In the genomic region with DNA sequence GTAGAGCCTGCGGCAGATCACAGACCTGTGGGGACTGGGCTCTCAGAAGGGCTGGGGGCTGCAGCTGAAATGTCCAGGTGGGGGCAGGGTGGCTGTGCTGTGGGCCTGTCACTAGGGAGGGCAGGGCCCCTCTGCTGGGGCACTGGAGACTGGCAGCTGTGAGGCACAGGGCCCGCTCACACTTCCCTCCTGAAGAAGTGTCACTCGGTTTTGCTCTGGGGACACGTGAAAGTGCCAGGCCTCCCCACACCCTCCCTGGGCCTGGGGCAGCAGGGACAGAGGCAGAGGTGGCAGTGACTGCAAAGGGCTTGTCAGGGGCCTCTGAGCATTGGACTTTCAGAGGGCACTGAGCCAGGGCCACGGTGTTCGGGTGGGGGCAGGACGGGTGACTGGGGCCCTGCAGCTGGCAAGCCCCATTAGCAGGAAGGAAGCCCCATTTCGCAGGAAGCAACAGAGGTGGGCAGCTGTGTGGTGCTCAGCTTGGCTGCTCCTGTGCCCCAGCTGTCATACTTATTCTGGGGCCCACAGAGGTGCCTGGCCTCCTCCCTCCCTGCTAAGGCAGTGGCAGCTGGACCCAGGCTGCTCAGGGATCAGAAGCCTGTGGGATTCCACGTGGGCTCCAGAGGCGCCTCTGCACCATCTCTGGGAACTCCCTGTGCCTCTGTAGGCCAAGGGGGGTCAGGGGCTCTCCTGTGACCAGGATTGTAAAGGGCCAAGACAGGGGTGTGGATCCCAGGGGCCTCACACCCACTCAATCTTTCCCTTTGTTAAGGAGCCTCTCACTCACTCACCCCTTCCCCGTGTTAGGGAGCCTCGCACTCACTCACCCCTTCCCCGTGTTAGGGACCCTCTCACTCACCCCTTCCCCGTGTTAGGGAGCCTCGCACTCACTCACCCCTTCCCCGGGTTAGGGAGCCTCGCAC, we compare ENCODE assay signal across 10 cellular contexts. TPM values are rescaled to one million over a fixed set of nuclear protein-coding genes. Genes with fewer than 3 reads are reported as not detected.
DNase-seq lines count a peak whose midpoint lies in the region; ATAC-seq, FAIRE-seq and TF ChIP-seq lines count a peak whose summit lies in the region.
"Not testable (repeated sequence)": the region's sequence is repeated elsewhere in the genome, so short reads cannot be mapped to it uniquely, and the experiment has no call there.
"Had no signal": no experiment of that assay in that cellular context is flagged by ENCODE, and none has a peak within 500 bp of the region (broad histone marks: within the 10 kb centered on the region; RNA-seq: fewer than 3 reads in every experiment).

No MANE protein-coding gene starts in this region.

- 30% methylated on average over 16 of the region's 17 CpGs for WGBS in GM12878 (ENCODE audit: insufficient coverage, insufficient replicate concordance, low lambda C conversion rate, missing lambda C conversion rate)

- not testable (repeated sequence) for H3K27me3 ChIP-seq in GM06990 (replicated peaks; ENCODE audit: control insufficient read depth, insufficient read depth, low read length); GM12878 (replicated peaks in 1 of 2; ENCODE audit: control insufficient read depth in 2 of 2, insufficient read depth in 2 of 2, low read length in 1 of 2)
- H3K27me3 ChIP-seq in Panc1 (ENCODE audit: control insufficient read depth, insufficient read depth, low read length) = peaks cover 16% of the 10 kb centered on the region

- H3K4me1 Mint-ChIP-seq in memory B cell = peaks cover 63% of the 10 kb centered on the region
- peaks cover 44% of the 10 kb centered on the region for H3K4me1 Mint-ChIP-seq in stimulated activated effector memory CD8-positive, alpha-beta T cell treated with anti-CD3 and anti-CD28 coated beads, Interleukin-12 subunit alpha, Interleukin-12 subunit beta, amount 100 ng/mL, for 72 hours

- not testable (repeated sequence) for TF ChIP-seq EP300 in GM12878 (IDR thresholded peaks at IDR 0.05; ENCODE audit: borderline replicate concordance in 1 of 2, control insufficient read depth in 1 of 2, low read depth in 2 of 2, low read length in 2 of 2)

- CTCF ChIA-PET in Panc1 (lab: Charles Lee); GM12878 (lab: Yijun Ruan, JAX): not testable (repeated sequence)

- intact Hi-C loops in Panc1 (cut with micrococcal nuclease; ENCODE audit: unreplicated experiment); GM12878 (cut with micrococcal nuclease; ENCODE audit: unreplicated experiment): not testable (repeated sequence)

- H3K36me3 Mint-ChIP-seq in memory B cell = peaks cover 20% of the 10 kb centered on the region
- not testable (repeated sequence) for H3K36me3 Mint-ChIP-seq in stimulated activated effector memory CD8-positive, alpha-beta T cell treated with anti-CD3 and anti-CD28 coated beads, Interleukin-12 subunit alpha, Interleukin-12 subunit beta, amount 100 ng/mL, for 72 hours

- POLR2A ChIA-PET in Panc1 (lab: Charles Lee); GM12878 (lab: Charles Lee): not testable (repeated sequence)

- in situ Hi-C loops in Panc1 (cut with HindIII; ENCODE audit: low pct_unique_long_range_greater_than_20kb, low sequenced_read_pairs); GM12878 (cut with MboI): not testable (repeated sequence)

- not testable (repeated sequence) for FAIRE-seq in GM12878 (lab: Jason Lieb, UNC)

- SMC1A ChIA-PET in GM12878 (lab: Charles Lee; ENCODE audit: uncharacterized antibody, unreplicated experiment) = interaction anchor here (0.8 kb wide), 1 partner anchor 8 kb away, joined by 3 read pairs; no protein-coding TSS in a partner anchor

- peaks cover 91% of the 10 kb centered on the region for H3K79me2 ChIP-seq in GM12878 (ENCODE audit: control insufficient read depth, insufficient read depth, low read length)

- ATAC-seq in GM18511 (IDR thresholded peaks at IDR 0.05; ENCODE audit: unreplicated experiment) = peak; percentile 47
- ATAC-seq in HG03108 (IDR thresholded peaks at IDR 0.05; ENCODE audit: unreplicated experiment) = peak; percentile 41
- 0 out of 2 replicates have a peak, but pooled peaks have one; percentile 51 for ATAC-seq in Panc1
- peak; percentile 51 for ATAC-seq in GM12878
- ATAC-seq in memory B cell (ENCODE audit: low read depth) = peak; percentile 81
- ATAC-seq in stimulated activated effector memory CD8-positive, alpha-beta T cell treated with anti-CD3 and anti-CD28 coated beads, Interleukin-12 subunit alpha, Interleukin-12 subunit beta, amount 100 ng/mL, for 72 hours = peak; percentile 63

- H2AFZ ChIP-seq in GM12878 (ENCODE audit: control insufficient read depth, low read depth, low read length) = not testable (repeated sequence)

- H3K4me3 Mint-ChIP-seq in memory B cell = peak overlapping the region; percentile 88
- H3K4me3 Mint-ChIP-seq in stimulated activated effector memory CD8-positive, alpha-beta T cell treated with anti-CD3 and anti-CD28 coated beads, Interleukin-12 subunit alpha, Interleukin-12 subunit beta, amount 100 ng/mL, for 72 hours = peak overlapping the region; percentile 57

- H3K4me2 ChIP-seq in GM12878 (ENCODE audit: control insufficient read depth, insufficient read depth) = peak overlapping the region; percentile 25

- not testable (repeated sequence) for BruUV-seq in Panc1 (replicated peaks; lab: Mats Ljungman, UMichigan); GM12878 (replicated peaks; lab: Mats Ljungman, UMichigan)

- peak overlapping the region; percentile 93 for H3K27ac Mint-ChIP-seq in memory B cell
- peak overlapping the region; percentile 74 for H3K27ac Mint-ChIP-seq in stimulated activated effector memory CD8-positive, alpha-beta T cell treated with anti-CD3 and anti-CD28 coated beads, Interleukin-12 subunit alpha, Interleukin-12 subunit beta, amount 100 ng/mL, for 72 hours

- H3K36me3 ChIP-seq in GM06990 (ENCODE audit: control insufficient read depth, insufficient read depth, low read length); Panc1 (ENCODE audit: control insufficient read depth, insufficient read depth, low read length): not testable (repeated sequence)
- peaks cover 5 to 31% of the 10 kb centered on the region in 2 experiments; a peak in 3 of 4 replicates for H3K36me3 ChIP-seq in GM12878 (ENCODE audit: control insufficient read depth in 2 of 2, insufficient read depth in 2 of 2, low read length in 1 of 2)

- TF ChIP-seq RAD21 in GM12878 (IDR thresholded peaks at IDR 0.05; ENCODE audit: insufficient read depth, low read depth, low read length) = not testable (repeated sequence)

- not testable (repeated sequence) for H3K27ac ChIP-seq in Panc1 (ENCODE audit: low read length)
- peak overlapping the region; percentile 55 for H3K27ac ChIP-seq in GM12878 (ENCODE audit: control insufficient read depth, insufficient read depth)

- peak overlapping the region; percentile 40 for H3K4me3 ChIP-seq in GM06990 (replicated peaks; ENCODE audit: low read depth, low read length)
- H3K4me3 ChIP-seq in Panc1 (ENCODE audit: low read depth in 2 of 2, low read length in 2 of 2); GM12878: not testable (repeated sequence)

- not testable (repeated sequence) for H3K9me3 ChIP-seq in Panc1 (ENCODE audit: control insufficient read depth, insufficient read depth, low read depth, low read length); GM12878 (replicated peaks; ENCODE audit: control insufficient read depth, insufficient read depth, low read length)

- H3K9me3 Mint-ChIP-seq in memory B cell; stimulated activated effector memory CD8-positive, alpha-beta T cell treated with anti-CD3 and anti-CD28 coated beads, Interleukin-12 subunit alpha, Interleukin-12 subunit beta, amount 100 ng/mL, for 72 hours: not testable (repeated sequence)

- not testable (repeated sequence) for H3K4me1 ChIP-seq in Panc1 (ENCODE audit: control insufficient read depth, insufficient read depth, low read length)
- peaks cover 20% of the 10 kb centered on the region for H3K4me1 ChIP-seq in GM12878 (ENCODE audit: control insufficient read depth, insufficient read depth, low read length)

- not testable (repeated sequence) for TF ChIP-seq POLR2A in GM12878 (IDR thresholded peaks at IDR 0.05; ENCODE audit: low read depth, low read length)

- RAD21 ChIA-PET in GM12878 (lab: Charles Lee; ENCODE audit: unreplicated experiment) = not testable (repeated sequence)

- not testable (repeated sequence) for H3K27me3 Mint-ChIP-seq in memory B cell

- not testable (repeated sequence) for TF ChIP-seq CTCF in GM06990 (IDR thresholded peaks at IDR 0.05; ENCODE audit: insufficient read depth, low read length, poor library complexity, severe bottlenecking); Panc1 (IDR thresholded peaks at IDR 0.05); GM12878 (IDR thresholded peaks at IDR 0.05 in 2 of 3, conservative IDR thresholded peaks at IDR 0.05 in 1 of 3; ENCODE audit: control insufficient read depth in 2 of 3, extremely low read depth in 1 of 3, insufficient read depth in 1 of 3, low read depth in 3 of 3, low read length in 3 of 3)

- H3K9ac ChIP-seq in GM12878 (ENCODE audit: control insufficient read depth, insufficient read depth, low read length) = not testable (repeated sequence)

- not testable (repeated sequence) for DNase-seq in GM06990 (ENCODE audit: extremely low read depth, insufficient read length); Panc1 (ENCODE audit: low read depth, low spot score); GM12878 (ENCODE audit: low read depth, low spot score); memory B cell (ENCODE audit: low spot score in 2 of 2)
- peak in 1 of 2 donors; percentile 38 for DNase-seq in stimulated activated effector memory CD8-positive, alpha-beta T cell treated with anti-CD3 and anti-CD28 coated beads, Interleukin-12 subunit alpha, Interleukin-12 subunit beta, amount 100 ng/mL, for 72 hours (ENCODE audit: low spot score in 2 of 2)

- H4K20me1 ChIP-seq in GM12878 (ENCODE audit: control insufficient read depth, insufficient read depth) = not testable (repeated sequence)

RNA-seq across cellular contexts. Expression of gene LILRB1, which starts 5.2 kb away (rescaled TPM):
- total RNA-seq in Panc1 (2021; ENCODE audit: unreplicated experiment) = 0.08 TPM
- polyA plus RNA-seq in Panc1 (2012; ENCODE audit: insufficient read length) = not detected
- total RNA-seq in GM12878 (2013; cell fraction: nucleolus; rRNA removed) = 444 and 455 TPM in 2 replicates
- total RNA-seq in GM12878 (2014; rRNA removed) = 49.4 and 59.7 TPM in 2 replicates
- total RNA-seq in GM12878 (2014; rRNA removed; fragmentation: Illumina TruSeq; extraction: Trizol) = 39.8 and 40.9 TPM in 2 replicates
- 61.5 and 70.5 TPM in 2 replicates for total RNA-seq in GM12878 (2021)
- 30.7 TPM for polyA plus RNA-seq in GM12878 (2011; ENCODE audit: low read depth)
- polyA plus RNA-seq in GM12878 (2011; rRNA removed) = 36.2 and 66.8 TPM in 2 replicates
- 70.8 and 98.8 TPM in 2 replicates for polyA plus RNA-seq in GM12878 (2011; cell fraction: cytosol; rRNA removed)
- polyA plus RNA-seq in GM12878 (2011; cell fraction: nucleus; rRNA removed) = 272 and 290 TPM in 2 replicates
- polyA plus RNA-seq in GM12878 (2012) = 85.9 and 97.0 TPM in 2 replicates
- polyA plus RNA-seq in GM12878 (2014; fragmentation: Illumina TruSeq; extraction: Trizol) = 30.5 and 56.8 TPM in 2 replicates
- 10 to 100 TPM in 1 of 2 experiments, 1 to 10 TPM in 1; 4.9 to 15.9 TPM for polyA plus RNA-seq in GM12878 (2014; fragmentation: Nextera tagmentation; extraction: Ambion mirVana)
- 92.2 and 96.2 TPM in 2 replicates for polyA plus RNA-seq in GM12878 (2014; rRNA removed)
- 10 to 100 TPM; 41.8 to 43.3 TPM for polyA plus RNA-seq in GM12878 (2016; fragmentation: Nextera tagmentation; extraction: Ambion mirVana)
- 77.6 and 102 TPM in 2 replicates for polyA minus RNA-seq in GM12878 (2011; rRNA and poly(A)+ RNA removed)
- 22.2 and 23.7 TPM in 2 replicates for polyA minus RNA-seq in GM12878 (2011; cell fraction: cytosol; rRNA and poly(A)+ RNA removed)
- 105 and 129 TPM in 2 replicates for polyA minus RNA-seq in GM12878 (2011; cell fraction: nucleus; rRNA and poly(A)+ RNA removed)
- total RNA-seq: Caco-2; CD4-positive, CD25-positive, alpha-beta regulatory T cell; IMR-90 had no signal
- polyA plus RNA-seq: IMR-90 had no signal

RNA-seq across cellular contexts. Expression of gene LILRA1, which starts 31.7 kb away (rescaled TPM):
- total RNA-seq in Panc1 (2021; ENCODE audit: unreplicated experiment) = not detected
- not detected for polyA plus RNA-seq in Panc1 (2012; ENCODE audit: insufficient read length)
- total RNA-seq in GM12878 (2013; cell fraction: nucleolus; rRNA removed) = 0.27 and 0.65 TPM in 2 replicates
- total RNA-seq in GM12878 (2014; rRNA removed) = not detected in 2 replicates
- total RNA-seq in GM12878 (2014; rRNA removed; fragmentation: Illumina TruSeq; extraction: Trizol) = not detected in 2 replicates
- total RNA-seq in GM12878 (2021) = not detected in 2 replicates
- polyA plus RNA-seq in GM12878 (2011; ENCODE audit: low read depth) = 0.10 TPM
- not detected in 2 replicates for polyA plus RNA-seq in GM12878 (2011; rRNA removed)
- 0.03 TPM in 1 of 2 replicates, not detected in the other for polyA plus RNA-seq in GM12878 (2011; cell fraction: cytosol; rRNA removed)
- polyA plus RNA-seq in GM12878 (2011; cell fraction: nucleus; rRNA removed) = not detected in 2 replicates
- 0.16 and 0.21 TPM in 2 replicates for polyA plus RNA-seq in GM12878 (2012)
- 0.04 TPM in 1 of 2 replicates, not detected in the other for polyA plus RNA-seq in GM12878 (2014; fragmentation: Illumina TruSeq; extraction: Trizol)
- polyA plus RNA-seq in GM12878 (2014; fragmentation: Nextera tagmentation; extraction: Ambion mirVana) = not detected
- not detected in 2 replicates for polyA plus RNA-seq in GM12878 (2014; rRNA removed)
- polyA plus RNA-seq in GM12878 (2016; fragmentation: Nextera tagmentation; extraction: Ambion mirVana) = not detected
- not detected in 2 replicates for polyA minus RNA-seq in GM12878 (2011; rRNA and poly(A)+ RNA removed)
- polyA minus RNA-seq in GM12878 (2011; cell fraction: cytosol; rRNA and poly(A)+ RNA removed) = not detected in 2 replicates
- not detected in 2 replicates for polyA minus RNA-seq in GM12878 (2011; cell fraction: nucleus; rRNA and poly(A)+ RNA removed)
- total RNA-seq: Caco-2; CD4-positive, CD25-positive, alpha-beta regulatory T cell; IMR-90 had no signal
- polyA plus RNA-seq: IMR-90 had no signal

RNA-seq across cellular contexts. Expression of gene LILRB4, which starts 37.7 kb away (rescaled TPM):
- total RNA-seq in Panc1 (2021; ENCODE audit: unreplicated experiment) (not detected), GM12878 (2014; rRNA removed) (18.3 and 18.4 TPM in 2 replicates), GM12878 (2014; rRNA removed; fragmentation: Illumina TruSeq; extraction: Trizol) (16.2 and 16.5 TPM in 2 replicates), GM12878 (2021) (25.2 and 26.0 TPM in 2 replicates)
- not detected for polyA plus RNA-seq in Panc1 (2012; ENCODE audit: insufficient read length)
- 18.8 and 20.1 TPM in 2 replicates for total RNA-seq in GM12878 (2013; cell fraction: nucleolus; rRNA removed)
- polyA plus RNA-seq in GM12878 (2011; ENCODE audit: low read depth) = 2.5 TPM
- polyA plus RNA-seq in GM12878 (2011; rRNA removed) (1.5 and 3.1 TPM in 2 replicates), GM12878 (2014; fragmentation: Illumina TruSeq; extraction: Trizol) (17.4 and 28.7 TPM in 2 replicates), GM12878 (2014; fragmentation: Nextera tagmentation; extraction: Ambion mirVana) (1 to 10 TPM; 2.0 to 4.9 TPM), GM12878 (2014; rRNA removed) (39.8 and 39.9 TPM in 2 replicates), GM12878 (2016; fragmentation: Nextera tagmentation; extraction: Ambion mirVana) (10 to 100 TPM; 14.3 to 15.5 TPM)
- polyA plus RNA-seq in GM12878 (2011; cell fraction: cytosol; rRNA removed) = 3.9 and 4.7 TPM in 2 replicates
- 7.5 and 8.1 TPM in 2 replicates for polyA plus RNA-seq in GM12878 (2011; cell fraction: nucleus; rRNA removed)
- polyA plus RNA-seq in GM12878 (2012) = 5.3 and 5.5 TPM in 2 replicates
- 3.7 and 4.8 TPM in 2 replicates for polyA minus RNA-seq in GM12878 (2011; rRNA and poly(A)+ RNA removed)
- polyA minus RNA-seq in GM12878 (2011; cell fraction: cytosol; rRNA and poly(A)+ RNA removed) = 1.1 TPM in 1 of 2 replicates, not detected in the other
- 2.9 and 3.0 TPM in 2 replicates for polyA minus RNA-seq in GM12878 (2011; cell fraction: nucleus; rRNA and poly(A)+ RNA removed)
- total RNA-seq: Caco-2; CD4-positive, CD25-positive, alpha-beta regulatory T cell; IMR-90 had no signal
- polyA plus RNA-seq: CD4-positive, CD25-positive, alpha-beta regulatory T cell; IMR-90 had no signal

RNA-seq across cellular contexts. Expression of gene LILRA2, which starts 51.5 kb away (rescaled TPM):
- total RNA-seq in Panc1 (2021; ENCODE audit: unreplicated experiment) (not detected), GM12878 (2014; rRNA removed) (0.38 and 0.51 TPM in 2 replicates), GM12878 (2014; rRNA removed; fragmentation: Illumina TruSeq; extraction: Trizol) (0.40 and 0.60 TPM in 2 replicates), GM12878 (2021) (1.1 and 1.5 TPM in 2 replicates)
- not detected for polyA plus RNA-seq in Panc1 (2012; ENCODE audit: insufficient read length)
- total RNA-seq in GM12878 (2013; cell fraction: nucleolus; rRNA removed) = 2.1 and 2.4 TPM in 2 replicates
- polyA plus RNA-seq in GM12878 (2011; ENCODE audit: low read depth) = 0.14 TPM
- polyA plus RNA-seq in GM12878 (2011; rRNA removed) (0.10 and 0.20 TPM in 2 replicates), GM12878 (2014; fragmentation: Illumina TruSeq; extraction: Trizol) (0.13 and 0.91 TPM in 2 replicates), GM12878 (2014; fragmentation: Nextera tagmentation; extraction: Ambion mirVana) (under 1 TPM; 0.16 to 0.24 TPM), GM12878 (2014; rRNA removed) (1.1 and 1.8 TPM in 2 replicates), GM12878 (2016; fragmentation: Nextera tagmentation; extraction: Ambion mirVana) (under 1 TPM; 0.43 TPM)
- 0.18 and 0.36 TPM in 2 replicates for polyA plus RNA-seq in GM12878 (2011; cell fraction: cytosol; rRNA removed)
- polyA plus RNA-seq in GM12878 (2011; cell fraction: nucleus; rRNA removed) = 0.12 and 0.22 TPM in 2 replicates
- 0.73 and 0.89 TPM in 2 replicates for polyA plus RNA-seq in GM12878 (2012)
- polyA minus RNA-seq in GM12878 (2011; rRNA and poly(A)+ RNA removed) = 0.36 TPM in 1 of 2 replicates, not detected in the other
- polyA minus RNA-seq in GM12878 (2011; cell fraction: cytosol; rRNA and poly(A)+ RNA removed) = not detected in 2 replicates
- polyA minus RNA-seq in GM12878 (2011; cell fraction: nucleus; rRNA and poly(A)+ RNA removed) = 0.24 TPM in 1 of 2 replicates, not detected in the other
- total RNA-seq: Caco-2; CD4-positive, CD25-positive, alpha-beta regulatory T cell; IMR-90 had no signal
- polyA plus RNA-seq: IMR-90 had no signal

Comparison
In these comparisons a context has a peak if more than half of its experiments do, and no peak if none do; other contexts are left out.
1. RNA of gene LILRB1, which starts 5.2 kb away (total RNA-seq): 39.8 to 455 TPM in GM12878; 0.08 TPM in Panc1 (single experiment); every median in the first group is over 10 times any median in the second.
2. RNA of gene LILRB4, which starts 37.7 kb away (total RNA-seq): 16.2 to 26.0 TPM in GM12878; not detected in Panc1 (single experiment); every median in the first group is over 10 times any median in the second.
3. Peak in every context shown above with its lines, with median percentiles within 50 percentile points of each other: ATAC-seq.